In genomic region chr13:51284339-51284738, GRCh38 we compare ENCODE assay signal across 1 cellular context.
TF ChIP-seq lines count a peak whose summit lies in the region.

No MANE protein-coding gene starts in this region.

TF ChIP-seq in GM23338, 12 proteins besides CTCF, POLR2A, EP300 and RAD21 (continued from another document):
- TF ChIP-seq CREB1 (CRISPR knock-in tag; IDR thresholded peaks at IDR 0.05; ENCODE audit: low read depth): no peak
- no peak for TF ChIP-seq REST (IDR thresholded peaks at IDR 0.05; ENCODE audit: unreplicated experiment)
- TF ChIP-seq ZNF331 (CRISPR knock-in tag; IDR thresholded peaks at IDR 0.05; ENCODE audit: low read depth): no peak
- no peak for TF ChIP-seq STAT1 (IDR thresholded peaks at IDR 0.05; ENCODE audit: unreplicated experiment)
